In the genomic region with DNA sequence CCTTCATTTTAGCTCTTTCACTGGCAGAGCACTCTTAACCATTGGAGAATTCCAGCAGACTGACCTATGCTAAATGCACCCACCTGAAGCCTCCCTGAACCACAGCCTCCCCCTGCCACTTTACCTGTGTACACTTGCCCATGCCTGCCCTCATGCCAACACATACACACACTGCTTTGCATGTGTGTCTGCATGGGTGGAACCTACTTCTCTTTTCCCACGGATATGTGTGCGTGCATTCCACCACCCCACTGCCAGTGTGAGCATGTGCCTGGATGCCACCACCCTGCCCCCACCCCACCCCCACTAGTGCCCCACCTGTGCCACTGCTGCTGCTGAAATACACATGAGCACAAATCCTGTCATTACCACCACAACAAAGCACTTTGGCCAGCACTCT, we compare ENCODE assay signal across 21 cellular contexts.
"Had no signal": no experiment of that assay in that cellular context is flagged by ENCODE, and none has a peak within 500 bp of the region (broad histone marks: within the 10 kb centered on the region; RNA-seq: fewer than 3 reads in every experiment).

No MANE protein-coding gene starts in this region.

- H3K27me3 ChIP-seq: brain microvascular endothelial cell had no signal

- H3K27ac Mint-ChIP-seq: activated CD8-positive, alpha-beta T cell treated with anti-CD3 and anti-CD28 coated beads for 36 hours; activated naive CD4-positive, alpha-beta T cell treated with anti-CD3 and anti-CD28 coated beads, Interleukin-2, amount 10 ng/mL, durations not matched to agents 7 days and 5 days; activated naive CD8-positive, alpha-beta T cell treated with anti-CD3 and anti-CD28 coated beads for 36 hours; activated T-cell treated with anti-CD3 and anti-CD28 coated beads, Interleukin-2, amount 50 U/mL, for 72 hours; activated T-helper 2 cell treated with anti-CD3 and anti-CD28 coated beads, Interferon-gamma antibody, Interleukin-2, Interleukin-4, amounts not matched to agents 10 μg/mL and 5 μg/mL and 100 μg/mL, durations not matched to agents 14 hours and 24 hours and 36 hours had no signal

- DNase-seq: activated CD4-positive, alpha-beta T cell treated with anti-CD3 and anti-CD28 coated beads for 4 hours; activated CD8-positive, alpha-beta memory T cell treated with anti-CD3 and anti-CD28 coated beads, Interleukin-2, amount 50 U/mL, for 4 hours; activated CD8-positive, alpha-beta T cell treated with anti-CD3 and anti-CD28 coated beads for 36 hours; activated gamma-delta T cell treated with Interleukin-2 at 50 U/mL for 16 hours; activated naive CD4-positive, alpha-beta T cell treated with anti-CD3 and anti-CD28 coated beads, Interleukin-2, amount 10 ng/mL, durations not matched to agents 7 days and 5 days; activated naive CD8-positive, alpha-beta T cell treated with anti-CD3 and anti-CD28 coated beads for 36 hours; activated T-cell treated with anti-CD3 and anti-CD28 coated beads, Interleukin-2, amount 50 U/mL, for 72 hours; brain microvascular endothelial cell; Karpas-422; MM.1S; NCI-H1105; NCI-H1436; NCI-H1694 treated with DMSO at 0.1 percent for 48 hours; NCI-H2029 treated with DMSO at 0.1 percent for 48 hours; NCI-H446; NCI-H524; PC-3; SHP77; T-helper 1 cell had no signal

- H3K27me3 Mint-ChIP-seq: activated naive CD4-positive, alpha-beta T cell treated with anti-CD3 and anti-CD28 coated beads, Interleukin-2, amount 10 ng/mL, durations not matched to agents 7 days and 5 days; activated naive CD8-positive, alpha-beta T cell treated with anti-CD3 and anti-CD28 coated beads for 36 hours had no signal

- H3K36me3 ChIP-seq: brain microvascular endothelial cell had no signal

- ATAC-seq: activated CD8-positive, alpha-beta T cell treated with anti-CD3 and anti-CD28 coated beads for 36 hours; activated T-cell treated with anti-CD3 and anti-CD28 coated beads, Interleukin-2, amount 50 U/mL, for 72 hours; PC-3 had no signal

- H3K4me3 Mint-ChIP-seq: activated CD8-positive, alpha-beta T cell treated with anti-CD3 and anti-CD28 coated beads for 36 hours; activated naive CD4-positive, alpha-beta T cell treated with anti-CD3 and anti-CD28 coated beads, Interleukin-2, amount 10 ng/mL, durations not matched to agents 7 days and 5 days; activated naive CD8-positive, alpha-beta T cell treated with anti-CD3 and anti-CD28 coated beads for 36 hours; activated T-cell treated with anti-CD3 and anti-CD28 coated beads, Interleukin-2, amount 50 U/mL, for 72 hours had no signal

- H3K27ac ChIP-seq: brain microvascular endothelial cell, VCaP had no signal
